ENCODE assay signal across 7 cellular contexts in genomic region chrX:49185062-49185394, GRCh38. TPM values are rescaled to one million over a fixed set of nuclear protein-coding genes. Genes with fewer than 3 reads are reported as not detected.
DNase-seq lines count a peak whose midpoint lies in the region; FAIRE-seq and TF ChIP-seq lines count a peak whose summit lies in the region.
"Had no signal": no experiment of that assay in that cellular context is flagged by ENCODE, and none has a peak within 500 bp of the region (broad histone marks: within the 10 kb centered on the region; RNA-seq: fewer than 3 reads in every experiment).

No MANE protein-coding gene starts in this region.

- H3K4me1 ChIP-seq in suprapubic skin = peaks cover 29% of the 10 kb centered on the region

- no peaks in the 10 kb centered on the region for H3K27me3 ChIP-seq in suprapubic skin
- H3K27me3 ChIP-seq: pancreas had no signal

- FAIRE-seq in RCC 7860 (lab: Jason Lieb, UNC) = no peak

- H3K27ac ChIP-seq in suprapubic skin = peak overlapping the region; percentile 87

- no peak for TF ChIP-seq POLR2A in suprapubic skin (IDR thresholded peaks at IDR 0.05)

- no peaks in the 10 kb centered on the region for H3K9me3 Mint-ChIP-seq in activated CD4-positive, alpha-beta T cell treated with anti-CD3 and anti-CD28 coated beads, Interleukin-2, amount 10 ng/mL, durations not matched to agents 24 days and 14 days

- H3K9me3 ChIP-seq in suprapubic skin = no peaks in the 10 kb centered on the region
- H3K9me3 ChIP-seq: pancreas had no signal

- no peak for TF ChIP-seq CTCF in epithelial cell of proximal tubule (conservative IDR thresholded peaks at IDR 0.05; ENCODE audit: low read depth, low read length)
- TF ChIP-seq CTCF in suprapubic skin (IDR thresholded peaks at IDR 0.05) = no peak

- H3K4me3 ChIP-seq in epithelial cell of proximal tubule (ENCODE audit: low read depth, low read length) = peak overlapping the region; percentile 72
- peak overlapping the region; percentile 56 for H3K4me3 ChIP-seq in suprapubic skin

- no peak for DNase-seq in activated CD4-positive, alpha-beta T cell treated with anti-CD3 and anti-CD28 coated beads, Interleukin-2, amount 10 ng/mL, durations not matched to agents 24 days and 14 days
- no peak for DNase-seq in activated CD4-positive, alpha-beta T cell treated with anti-CD3 and anti-CD28 coated beads, Interleukin-2, amount 50 U/mL, for 1 hour
- DNase-seq in epithelial cell of proximal tubule (ENCODE audit: low read depth) (no peak), suprapubic skin (ENCODE audit: low spot score in 2 of 2) (no peak), NCI-H2196 treated with DMSO at 0.1 percent for 48 hours (lab: John Stamatoyannopoulos, UW; ENCODE audit: unreplicated experiment) (no peak), RCC 7860 (ENCODE audit: low spot score) (no peak)

- peaks cover 18% of the 10 kb centered on the region for H3K4me1 Mint-ChIP-seq in activated CD4-positive, alpha-beta T cell treated with anti-CD3 and anti-CD28 coated beads, Interleukin-2, amount 10 ng/mL, durations not matched to agents 24 days and 14 days

- WGBS in suprapubic skin = 47% methylated on average over 8 of the region's 8 CpGs

- H3K36me3 ChIP-seq in suprapubic skin = no peaks in the 10 kb centered on the region
- H3K36me3 ChIP-seq: pancreas had no signal

- H3K4me3 Mint-ChIP-seq in activated CD4-positive, alpha-beta T cell treated with anti-CD3 and anti-CD28 coated beads, Interleukin-2, amount 10 ng/mL, durations not matched to agents 24 days and 14 days = peak overlapping the region; percentile 92

- H3K27me3 Mint-ChIP-seq in activated CD4-positive, alpha-beta T cell treated with anti-CD3 and anti-CD28 coated beads, Interleukin-2, amount 10 ng/mL, durations not matched to agents 24 days and 14 days = no peaks in the 10 kb centered on the region

- H3K36me3 Mint-ChIP-seq in activated CD4-positive, alpha-beta T cell treated with anti-CD3 and anti-CD28 coated beads, Interleukin-2, amount 10 ng/mL, durations not matched to agents 24 days and 14 days (ENCODE audit: low read depth) = peaks cover 15% of the 10 kb centered on the region

- TF ChIP-seq EP300 in suprapubic skin (IDR thresholded peaks at IDR 0.05) = no peak

- peak overlapping the region; percentile 89 for H3K27ac Mint-ChIP-seq in activated CD4-positive, alpha-beta T cell treated with anti-CD3 and anti-CD28 coated beads, Interleukin-2, amount 10 ng/mL, durations not matched to agents 24 days and 14 days

- intact Hi-C loops in activated CD4-positive, alpha-beta T cell treated with anti-CD3 and anti-CD28 coated beads, Interleukin-2, amount 10 ng/mL, durations not matched to agents 24 days and 14 days (cut with micrococcal nuclease) = no loop called here

RNA-seq across cellular contexts. Expression of gene PRICKLE3, which starts 1.1 kb away (rescaled TPM):
- 21.9 and 22.7 TPM in 2 replicates for total RNA-seq in activated CD4-positive, alpha-beta T cell treated with anti-CD3 and anti-CD28 coated beads, Interleukin-2, amount 10 ng/mL, durations not matched to agents 24 days and 14 days
- 13.0 and 18.5 TPM in 2 replicates for total RNA-seq in epithelial cell of proximal tubule
- 10 to 100 TPM; 20.8 to 47.9 (median 31.1) TPM for total RNA-seq in suprapubic skin

RNA-seq across cellular contexts. Expression of gene PLP2, which starts 13.3 kb away (rescaled TPM):
- 84.4 and 91.4 TPM in 2 replicates for total RNA-seq in activated CD4-positive, alpha-beta T cell treated with anti-CD3 and anti-CD28 coated beads, Interleukin-2, amount 10 ng/mL, durations not matched to agents 24 days and 14 days
- total RNA-seq in epithelial cell of proximal tubule (115 and 132 TPM in 2 replicates), suprapubic skin (100 to 1,000 TPM; 159 to 250 (median 205) TPM)

RNA-seq across cellular contexts. Expression of gene SYP, which starts 15.0 kb away (rescaled TPM):
- 4.9 and 5.3 TPM in 2 replicates for total RNA-seq in activated CD4-positive, alpha-beta T cell treated with anti-CD3 and anti-CD28 coated beads, Interleukin-2, amount 10 ng/mL, durations not matched to agents 24 days and 14 days
- 0.17 and 0.29 TPM in 2 replicates for total RNA-seq in epithelial cell of proximal tubule
- 1 to 10 TPM in 2 of 4 donors, under 1 TPM in 1, not detected in 1; 0.30 to 1.6 (median 1.3) TPM for total RNA-seq in suprapubic skin

RNA-seq across cellular contexts. Expression of gene MAGIX, which starts 22.5 kb away (rescaled TPM):
- 0.96 and 1.1 TPM in 2 replicates for total RNA-seq in activated CD4-positive, alpha-beta T cell treated with anti-CD3 and anti-CD28 coated beads, Interleukin-2, amount 10 ng/mL, durations not matched to agents 24 days and 14 days
- total RNA-seq in epithelial cell of proximal tubule (8.3 and 9.6 TPM in 2 replicates), suprapubic skin (10 to 100 TPM in 2 of 4 donors, 1 to 10 TPM in 2; 4.9 to 14.9 (median 9.0) TPM)

RNA-seq across cellular contexts. Expression of gene CACNA1F, which starts 48.1 kb away (rescaled TPM):
- total RNA-seq in activated CD4-positive, alpha-beta T cell treated with anti-CD3 and anti-CD28 coated beads, Interleukin-2, amount 10 ng/mL, durations not matched to agents 24 days and 14 days = 0.07 and 0.14 TPM in 2 replicates
- total RNA-seq in epithelial cell of proximal tubule = 0.12 TPM in 1 of 2 replicates, not detected in the other
- total RNA-seq in suprapubic skin = under 1 TPM in 3 of 4 donors, not detected in 1; 0.21 to 0.40 (median 0.29) TPM
